9 cellular contexts compared by ENCODE assay signal in genomic region chr1:247857986-247858356, GRCh38. TPM values are rescaled to one million over a fixed set of nuclear protein-coding genes. Genes with fewer than 3 reads are reported as not detected.
A peak's percentile ranks its signal among the peaks of the same experiment; 100 is the strongest.
DNase-seq lines count a peak whose midpoint lies in the region; ATAC-seq and TF ChIP-seq lines count a peak whose summit lies in the region.
"Had no signal": no experiment of that assay in that cellular context is flagged by ENCODE, and none has a peak within 500 bp of the region (broad histone marks: within the 10 kb centered on the region; RNA-seq: fewer than 3 reads in every experiment).

No MANE protein-coding gene starts in this region.

- CTCF ChIA-PET in activated CD8-positive, alpha-beta memory T cell treated with anti-CD3 and anti-CD28 coated beads, Interleukin-2, amount 10 ng/mL, durations not matched to agents 7 days and 5 days (lab: Charles Lee) = no interaction called here

- TF ChIP-seq EP300 in suprapubic skin (IDR thresholded peaks at IDR 0.05) = no peak

- peaks cover 27% of the 10 kb centered on the region for H3K27me3 Mint-ChIP-seq in activated CD8-positive, alpha-beta memory T cell treated with anti-CD3 and anti-CD28 coated beads, Interleukin-2, amount 10 ng/mL, durations not matched to agents 7 days and 5 days
- peaks cover 64% of the 10 kb centered on the region for H3K27me3 Mint-ChIP-seq in activated naive CD8-positive, alpha-beta T cell treated with anti-CD3 and anti-CD28 coated beads for 36 hours

- peak overlapping the region; percentile 53 for H3K4me3 ChIP-seq in lower lobe of right lung
- peak overlapping the region; percentile 50 for H3K4me3 ChIP-seq in suprapubic skin

- intact Hi-C loops in lower lobe of right lung (cut with DNase I) = no loop called here

- H3K27me3 ChIP-seq in lower lobe of right lung (ENCODE audit: low read depth) = peaks cover 17% of the 10 kb centered on the region
- H3K27me3 ChIP-seq in suprapubic skin = peaks cover 18% of the 10 kb centered on the region

- no peak overlapping the region for H3K27ac Mint-ChIP-seq in activated CD8-positive, alpha-beta memory T cell treated with anti-CD3 and anti-CD28 coated beads, Interleukin-2, amount 10 ng/mL, durations not matched to agents 7 days and 5 days
- H3K27ac Mint-ChIP-seq in activated naive CD8-positive, alpha-beta T cell treated with anti-CD3 and anti-CD28 coated beads for 36 hours = no peak overlapping the region

- WGBS in suprapubic skin = 31% methylated on average over 11 of the region's 11 CpGs

- H3K27ac ChIP-seq in lower lobe of right lung = no peak overlapping the region
- H3K27ac ChIP-seq in suprapubic skin = no peak overlapping the region

- no peak for TF ChIP-seq POLR2A in suprapubic skin (IDR thresholded peaks at IDR 0.05)

- H3K36me3 Mint-ChIP-seq in activated CD8-positive, alpha-beta memory T cell treated with anti-CD3 and anti-CD28 coated beads, Interleukin-2, amount 10 ng/mL, durations not matched to agents 7 days and 5 days = peaks cover 1% of the 10 kb centered on the region
- H3K36me3 Mint-ChIP-seq in activated naive CD8-positive, alpha-beta T cell treated with anti-CD3 and anti-CD28 coated beads for 36 hours = peaks cover 1% of the 10 kb centered on the region

- TF ChIP-seq CTCF in lower lobe of right lung (IDR thresholded peaks at IDR 0.05) (no peak), suprapubic skin (IDR thresholded peaks at IDR 0.05) (no peak)

- peaks cover 9% of the 10 kb centered on the region for H3K4me1 Mint-ChIP-seq in activated CD8-positive, alpha-beta memory T cell treated with anti-CD3 and anti-CD28 coated beads, Interleukin-2, amount 10 ng/mL, durations not matched to agents 7 days and 5 days
- peaks cover 6% of the 10 kb centered on the region for H3K4me1 Mint-ChIP-seq in activated naive CD8-positive, alpha-beta T cell treated with anti-CD3 and anti-CD28 coated beads for 36 hours

- no peaks in the 10 kb centered on the region for H3K9me3 ChIP-seq in lower lobe of right lung
- peaks cover 2% of the 10 kb centered on the region for H3K9me3 ChIP-seq in suprapubic skin

- H3K36me3 ChIP-seq in lower lobe of right lung (no peaks in the 10 kb centered on the region), suprapubic skin (no peaks in the 10 kb centered on the region)

- H3K9me3 Mint-ChIP-seq in activated CD8-positive, alpha-beta memory T cell treated with anti-CD3 and anti-CD28 coated beads, Interleukin-2, amount 10 ng/mL, durations not matched to agents 7 days and 5 days (ENCODE audit: low read depth) = no peaks in the 10 kb centered on the region
- no peaks in the 10 kb centered on the region for H3K9me3 Mint-ChIP-seq in activated naive CD8-positive, alpha-beta T cell treated with anti-CD3 and anti-CD28 coated beads for 36 hours

- no peaks in the 10 kb centered on the region for H3K4me1 ChIP-seq in lower lobe of right lung
- H3K4me1 ChIP-seq in suprapubic skin = peaks cover 9% of the 10 kb centered on the region

- no peak for ATAC-seq in activated CD8-positive, alpha-beta memory T cell treated with anti-CD3 and anti-CD28 coated beads, Interleukin-2, amount 10 ng/mL, durations not matched to agents 7 days and 5 days
- ATAC-seq in lower lobe of right lung = no peak
- no peak for ATAC-seq in GM18867 (IDR thresholded peaks at IDR 0.05; ENCODE audit: unreplicated experiment)
- no peak for ATAC-seq in GM18517 (IDR thresholded peaks at IDR 0.05; ENCODE audit: unreplicated experiment)

- DNase-seq in activated CD8-positive, alpha-beta memory T cell treated with anti-CD3 and anti-CD28 coated beads, Interleukin-2, amount 10 ng/mL, durations not matched to agents 7 days and 5 days = no peak
- DNase-seq in activated CD8-positive, alpha-beta memory T cell treated with anti-CD3 and anti-CD28 coated beads, Interleukin-2, amount 50 U/mL, for 4 hours = no peak
- no peak for DNase-seq in activated naive CD8-positive, alpha-beta T cell treated with anti-CD3 and anti-CD28 coated beads for 36 hours
- DNase-seq in lower lobe of right lung = no peak
- no peak for DNase-seq in suprapubic skin (ENCODE audit: low spot score in 2 of 2)
- no peak for DNase-seq in NCI-H446 (lab: John Stamatoyannopoulos, UW)

- H3K4me3 Mint-ChIP-seq in activated CD8-positive, alpha-beta memory T cell treated with anti-CD3 and anti-CD28 coated beads, Interleukin-2, amount 10 ng/mL, durations not matched to agents 7 days and 5 days = peak overlapping the region; percentile 63
- H3K4me3 Mint-ChIP-seq in activated naive CD8-positive, alpha-beta T cell treated with anti-CD3 and anti-CD28 coated beads for 36 hours = peak overlapping the region; percentile 67

RNA-seq across cellular contexts. Expression of gene TRIM58, which starts 1.0 kb away (rescaled TPM):
- under 1 TPM in 1 of 2 experiments, not detected in 1; 0.45 TPM for total RNA-seq in activated CD8-positive, alpha-beta memory T cell treated with anti-CD3 and anti-CD28 coated beads, Interleukin-2, amount 10 ng/mL, durations not matched to agents 7 days and 5 days
- total RNA-seq in activated naive CD8-positive, alpha-beta T cell treated with anti-CD3 and anti-CD28 coated beads for 36 hours = under 1 TPM; 0.06 to 0.08 TPM
- total RNA-seq in lower lobe of right lung (4.0 TPM), suprapubic skin (1 to 10 TPM in 1 of 4 donors, under 1 TPM in 3; 0.59 to 7.9 (median 0.87) TPM)
- total RNA-seq: LHCN-M2 had no signal

RNA-seq across cellular contexts. Expression of gene OR11L1, which starts 16.3 kb away (rescaled TPM):
- not detected for total RNA-seq in activated CD8-positive, alpha-beta memory T cell treated with anti-CD3 and anti-CD28 coated beads, Interleukin-2, amount 10 ng/mL, durations not matched to agents 7 days and 5 days
- total RNA-seq in activated naive CD8-positive, alpha-beta T cell treated with anti-CD3 and anti-CD28 coated beads for 36 hours = not detected
- total RNA-seq in lower lobe of right lung (not detected), suprapubic skin (not detected)
- total RNA-seq: LHCN-M2 had no signal

RNA-seq across cellular contexts. Expression of gene OR14A16, which starts 34.1 kb away (rescaled TPM):
- total RNA-seq in activated CD8-positive, alpha-beta memory T cell treated with anti-CD3 and anti-CD28 coated beads, Interleukin-2, amount 10 ng/mL, durations not matched to agents 7 days and 5 days = not detected
- not detected for total RNA-seq in activated naive CD8-positive, alpha-beta T cell treated with anti-CD3 and anti-CD28 coated beads for 36 hours
- total RNA-seq in lower lobe of right lung (not detected), suprapubic skin (not detected)
- total RNA-seq: LHCN-M2 had no signal

RNA-seq across cellular contexts. Expression of gene OR2W3, which starts 37.4 kb away (rescaled TPM):
- not detected for total RNA-seq in activated CD8-positive, alpha-beta memory T cell treated with anti-CD3 and anti-CD28 coated beads, Interleukin-2, amount 10 ng/mL, durations not matched to agents 7 days and 5 days
- total RNA-seq in activated naive CD8-positive, alpha-beta T cell treated with anti-CD3 and anti-CD28 coated beads for 36 hours = not detected
- 1.2 TPM for total RNA-seq in lower lobe of right lung
- 1 to 10 TPM in 2 of 4 donors, under 1 TPM in 1, not detected in 1; 0.81 to 3.1 (median 1.2) TPM for total RNA-seq in suprapubic skin
- total RNA-seq: LHCN-M2 had no signal
